ENCODE assay signal across 24 cellular contexts in genomic region chr9:130898552-130898852, GRCh38. TPM values are rescaled to one million over a fixed set of nuclear protein-coding genes. Genes with fewer than 3 reads are reported as not detected.
"Had no signal": no experiment of that assay in that cellular context is flagged by ENCODE, and none has a peak within 500 bp of the region (broad histone marks: within the 10 kb centered on the region; RNA-seq: fewer than 3 reads in every experiment).

No MANE protein-coding gene starts in this region.

- H3K36me3 ChIP-seq: gastrocnemius medialis, right atrium auricular region had no signal

- H3K9me3 ChIP-seq: ascending aorta, gastrocnemius medialis, right atrium auricular region had no signal

- ATAC-seq: esophagus mucosa; gastrocnemius medialis; left lobe of liver; stimulated activated naive CD8-positive, alpha-beta T cell treated with anti-CD3 and anti-CD28 coated beads, Interleukin-15, amount 100 ng/mL, for 72 hours had no signal

- H3K4me1 Mint-ChIP-seq: activated naive CD4-positive, alpha-beta T cell treated with anti-CD3 and anti-CD28 coated beads, Interleukin-2, amount 50 U/mL, for 24 hours; stimulated activated naive CD8-positive, alpha-beta T cell treated with anti-CD3 and anti-CD28 coated beads, Interleukin-15, amount 100 ng/mL, for 72 hours had no signal

- H3K36me3 Mint-ChIP-seq: activated naive CD4-positive, alpha-beta T cell treated with anti-CD3 and anti-CD28 coated beads, Interleukin-2, amount 50 U/mL, for 24 hours; type B pancreatic cell had no signal

- H3K9me3 Mint-ChIP-seq: activated naive CD4-positive, alpha-beta T cell treated with anti-CD3 and anti-CD28 coated beads, Interleukin-2, amount 50 U/mL, for 24 hours; stimulated activated naive CD8-positive, alpha-beta T cell treated with anti-CD3 and anti-CD28 coated beads, Interleukin-15, amount 100 ng/mL, for 72 hours; type B pancreatic cell had no signal

- H3K4me3 ChIP-seq: ascending aorta, gastrocnemius medialis, right atrium auricular region, skin epidermis had no signal

- H3K27ac Mint-ChIP-seq: activated naive CD4-positive, alpha-beta T cell treated with anti-CD3 and anti-CD28 coated beads, Interleukin-2, amount 50 U/mL, for 24 hours; progenitor cell of endocrine pancreas; type B pancreatic cell had no signal

- H3K27ac ChIP-seq: ascending aorta, gastrocnemius medialis, right atrium auricular region, skin epidermis, VCaP had no signal

- H3K27me3 ChIP-seq: ascending aorta, right atrium auricular region had no signal

- H3K4me3 Mint-ChIP-seq: activated naive CD4-positive, alpha-beta T cell treated with anti-CD3 and anti-CD28 coated beads, Interleukin-2, amount 50 U/mL, for 24 hours; stimulated activated naive CD8-positive, alpha-beta T cell treated with anti-CD3 and anti-CD28 coated beads, Interleukin-15, amount 100 ng/mL, for 72 hours; type B pancreatic cell had no signal

- H3K27me3 Mint-ChIP-seq: activated naive CD4-positive, alpha-beta T cell treated with anti-CD3 and anti-CD28 coated beads, Interleukin-2, amount 50 U/mL, for 24 hours; stimulated activated naive CD8-positive, alpha-beta T cell treated with anti-CD3 and anti-CD28 coated beads, Interleukin-15, amount 100 ng/mL, for 72 hours had no signal

- DNase-seq: activated CD4-positive, alpha-beta T cell treated with anti-CD3 and anti-CD28 coated beads, Interleukin-2, amount 50 U/mL, for 1 hour; activated CD4-positive, CD25-positive, alpha-beta regulatory T cell treated with anti-CD3 and anti-CD28 coated beads, Interleukin-2, amount 50 U/mL, for 72 hours; activated gamma-delta T cell; cortex of kidney; gastrocnemius medialis; head of caudate nucleus; midbrain; stimulated activated CD4-positive, alpha-beta T cell treated with anti-CD3 and anti-CD28 coated beads, Interleukin-4, amount 100 ng/mL, for 1 hour; stimulated activated naive CD8-positive, alpha-beta T cell treated with anti-CD3 and anti-CD28 coated beads, Interleukin-15, amount 100 ng/mL, for 72 hours had no signal

RNA-seq across cellular contexts. Expression of gene QRFP, which starts 1.9 kb away (rescaled TPM):
- total RNA-seq: activated CD8-positive, alpha-beta memory T cell treated with anti-CD3 and anti-CD28 coated beads for 36 hours; ascending aorta; esophagus mucosa; gastrocnemius medialis; left lobe of liver; lung microvascular endothelial cell; omental fat pad; progenitor cell of endocrine pancreas; right atrium auricular region; temporal lobe had no signal
- polyA plus RNA-seq: keratinocyte, neural cell had no signal

RNA-seq across cellular contexts. Expression of gene FIBCD1, which starts 40.5 kb away (rescaled TPM):
- total RNA-seq: activated CD8-positive, alpha-beta memory T cell treated with anti-CD3 and anti-CD28 coated beads for 36 hours; ascending aorta; gastrocnemius medialis; left lobe of liver; lung microvascular endothelial cell; progenitor cell of endocrine pancreas had no signal
